In genomic region chr2:67574230-67574629, GRCh38 we compare ENCODE assay signal across 19 cellular contexts.
A peak's percentile ranks its signal among the peaks of the same experiment; 100 is the strongest.
DNase-seq lines count a peak whose midpoint lies in the region; ATAC-seq, FAIRE-seq and TF ChIP-seq lines count a peak whose summit lies in the region.
"Had no signal": no experiment of that assay in that cellular context is flagged by ENCODE, and none has a peak within 500 bp of the region (broad histone marks: within the 10 kb centered on the region; RNA-seq: fewer than 3 reads in every experiment).

No MANE protein-coding gene starts in this region.

- H3K79me1 ChIP-seq in IMR-90 (ENCODE audit: low read depth in 1 of 2, low read length in 2 of 2) = no peaks in the 10 kb centered on the region

- POLR2A ChIA-PET in A549 (lab: Yijun Ruan, JAX) = no interaction called here
- POLR2A ChIA-PET in IMR-90 (lab: Charles Lee; ENCODE audit: unreplicated experiment) = no interaction called here

- H2AFZ ChIP-seq in IMR-90 (replicated peaks; ENCODE audit: low read length, poor library complexity) = no peak overlapping the region

- H3K4me1 ChIP-seq in A549 = peaks cover 35% of the 10 kb centered on the region
- peaks cover 6% of the 10 kb centered on the region for H3K4me1 ChIP-seq in IMR-90 (ENCODE audit: control insufficient read depth, insufficient read depth, low read length)
- no peaks in the 10 kb centered on the region for H3K4me1 ChIP-seq in thyroid gland
- H3K4me1 ChIP-seq: transverse colon had no signal

- peak overlapping the region; percentile 74 to 80; a peak in 5 of 6 replicates for H3K27ac ChIP-seq in A549
- peak overlapping the region; percentile 38; the same call in 1 of the 2 replicates for H3K27ac ChIP-seq in IMR-90 (ENCODE audit: insufficient read depth, low read length)
- H3K27ac ChIP-seq in brain microvascular endothelial cell = no peak overlapping the region
- H3K27ac ChIP-seq in thyroid gland = no peak overlapping the region
- H3K27ac ChIP-seq: KMS-11 had no signal

- H4K91ac ChIP-seq in IMR-90 (ENCODE audit: insufficient read depth, low read depth, low read length) = peak overlapping the region; percentile 30; the same call in 1 of the 2 replicates

- TF ChIP-seq RAD21 in A549 (conservative IDR thresholded peaks at IDR 0.05 in 1 of 2, IDR thresholded peaks at IDR 0.05 in 1 of 2) (no peak), IMR-90 (IDR thresholded peaks at IDR 0.05; ENCODE audit: low read length) (0 out of 2 replicates have a peak, but pooled peaks have one; percentile 4)

- CTCF ChIA-PET in A549 (lab: Yijun Ruan, JAX) (interaction anchor here (1.2 to 1.5 kb wide), 2 partner anchors 8 to 77 kb away, joined by 3 to 5 read pairs; no protein-coding TSS in a partner anchor), IMR-90 (lab: Yijun Ruan, JAX) (interaction anchor here (0.8 to 1.4 kb wide), 2 partner anchors 17 to 451 kb away, joined by 3 read pairs; no protein-coding TSS in a partner anchor)

- no peak overlapping the region for H3K4me3 ChIP-seq in A549
- H3K4me3 ChIP-seq in IMR-90 (ENCODE audit: insufficient read depth, low read depth, low read length) = no peak overlapping the region
- no peak overlapping the region for H3K4me3 ChIP-seq in brain microvascular endothelial cell (ENCODE audit: low read depth, low read length)
- no peak overlapping the region for H3K4me3 ChIP-seq in thyroid gland (replicated peaks in 1 of 3)
- H3K4me3 ChIP-seq: transverse colon had no signal

- peak; percentile 36 for FAIRE-seq in A549 (lab: Jason Lieb, UNC)
- FAIRE-seq: A204.1, H54 had no signal

- H3K27ac Mint-ChIP-seq in chondrocyte (ENCODE audit: unreplicated experiment) = no peak overlapping the region
- H3K27ac Mint-ChIP-seq in activated naive CD8-positive, alpha-beta T cell treated with anti-CD3 and anti-CD28 coated beads, Interleukin-2, amount 50 U/mL, for 24 hours = no peak overlapping the region
- H3K27ac Mint-ChIP-seq: activated B cell treated with CpG ODN at 0.5 μM for 24 hours; activated CD8-positive, alpha-beta memory T cell treated with anti-CD3 and anti-CD28 coated beads, Interleukin-2, amount 10 ng/mL, durations not matched to agents 7 days and 5 days; nephron had no signal

- WGBS in A549 (ENCODE audit: missing lambda C conversion rate) = 43% methylated on average over 2 of the region's 2 CpGs
- no CpG with 5 or more reads among the region's 2 CpGs for WGBS in IMR-90 (ENCODE audit: extremely low coverage in 2 of 2, insufficient read length in 1 of 2), 2 experiments
- 81 to 88% methylated on average over 2 of the region's 2 CpGs for WGBS in thyroid gland, 2 donors

- no peak for TF ChIP-seq EP300 in A549 (IDR thresholded peaks at IDR 0.05)

- peak overlapping the region; percentile 35; the same call in 1 of the 2 replicates for H3K56ac ChIP-seq in IMR-90 (ENCODE audit: extremely low read depth, insufficient read depth, low read length)

- TF ChIP-seq POLR2A in A549 (IDR thresholded peaks at IDR 0.05; ENCODE audit: low read length) (no peak), IMR-90 (IDR thresholded peaks at IDR 0.05; ENCODE audit: low read depth, low read length) (no peak), thyroid gland (IDR thresholded peaks at IDR 0.05) (no peak)

- H3K4me1 Mint-ChIP-seq in chondrocyte (ENCODE audit: low read depth) = peaks cover 23% of the 10 kb centered on the region
- no peaks in the 10 kb centered on the region for H3K4me1 Mint-ChIP-seq in activated naive CD8-positive, alpha-beta T cell treated with anti-CD3 and anti-CD28 coated beads, Interleukin-2, amount 50 U/mL, for 24 hours
- H3K4me1 Mint-ChIP-seq: activated B cell treated with CpG ODN at 0.5 μM for 24 hours; activated CD8-positive, alpha-beta memory T cell treated with anti-CD3 and anti-CD28 coated beads, Interleukin-2, amount 10 ng/mL, durations not matched to agents 7 days and 5 days had no signal

- peak overlapping the region; percentile 86; the same call in 1 of the 3 replicates for H2BK15ac ChIP-seq in IMR-90 (ENCODE audit: low read depth, low read length)

- peak overlapping the region; percentile 86; the same call in 1 of the 2 replicates for H3K18ac ChIP-seq in IMR-90 (ENCODE audit: low read depth, low read length)

- H3K9me3 Mint-ChIP-seq in chondrocyte (ENCODE audit: low read depth) = peaks cover 18% of the 10 kb centered on the region
- no peaks in the 10 kb centered on the region for H3K9me3 Mint-ChIP-seq in activated naive CD8-positive, alpha-beta T cell treated with anti-CD3 and anti-CD28 coated beads, Interleukin-2, amount 50 U/mL, for 24 hours
- H3K9me3 Mint-ChIP-seq: activated B cell treated with CpG ODN at 0.5 μM for 24 hours had no signal

- H3K36me3 ChIP-seq in IMR-90 (ENCODE audit: control insufficient read depth, insufficient read depth, low read length) (no peaks in the 10 kb centered on the region), brain microvascular endothelial cell (replicated peaks) (no peaks in the 10 kb centered on the region), thyroid gland (no peaks in the 10 kb centered on the region)
- H3K36me3 ChIP-seq: transverse colon had no signal

- H4K8ac ChIP-seq in IMR-90 (ENCODE audit: low read depth in 2 of 2, low read length in 2 of 2) = peak overlapping the region; percentile 81 to 87; a peak in 3 of 4 replicates

- no peaks in the 10 kb centered on the region for H3K36me3 Mint-ChIP-seq in chondrocyte (ENCODE audit: low read depth)
- H3K36me3 Mint-ChIP-seq in activated naive CD8-positive, alpha-beta T cell treated with anti-CD3 and anti-CD28 coated beads, Interleukin-2, amount 50 U/mL, for 24 hours (ENCODE audit: low read depth) = no peaks in the 10 kb centered on the region
- H3K36me3 Mint-ChIP-seq: activated CD8-positive, alpha-beta memory T cell treated with anti-CD3 and anti-CD28 coated beads, Interleukin-2, amount 10 ng/mL, durations not matched to agents 7 days and 5 days had no signal

- DNase-seq in A549 (ENCODE audit: low read depth in 1 of 2, low spot score in 1 of 2) (peak in 1 of 2 experiments; percentile 8), IMR-90 (peak; percentile 88), brain microvascular endothelial cell (peak; percentile 29), hepatic stellate cell (ENCODE audit: low spot score) (peak; percentile 24), thyroid gland (no peak), chondrocyte (ENCODE audit: low spot score) (no peak)
- no peak for DNase-seq in activated naive CD8-positive, alpha-beta T cell treated with anti-CD3 and anti-CD28 coated beads, Interleukin-2, amount 50 U/mL, for 24 hours
- DNase-seq: activated B cell treated with CpG ODN at 0.5 μM for 24 hours; activated CD8-positive, alpha-beta memory T cell treated with anti-CD3 and anti-CD28 coated beads, Interleukin-2, amount 10 ng/mL, durations not matched to agents 7 days and 5 days; activated naive CD4-positive, alpha-beta T cell; NCI-H146; retina; stimulated activated CD4-positive, alpha-beta T cell treated with anti-CD3 and anti-CD28 coated beads, Interleukin-4, amount 100 ng/mL, for 1 hour; transverse colon had no signal

- H3K23ac ChIP-seq in IMR-90 (ENCODE audit: low read depth, low read length) = peak overlapping the region; percentile 11; the same call in 1 of the 2 replicates

- peak overlapping the region; percentile 93 for H2BK20ac ChIP-seq in IMR-90 (ENCODE audit: low read depth, low read length)

- H4K20me1 ChIP-seq in IMR-90 (ENCODE audit: insufficient read depth, low read length) = no peaks in the 10 kb centered on the region

- H3K9me3 ChIP-seq in A549 (peaks cover 16% of the 10 kb centered on the region), IMR-90 (ENCODE audit: control insufficient read depth, insufficient read depth, low read length) (no peaks in the 10 kb centered on the region), thyroid gland (no peaks in the 10 kb centered on the region)
- H3K9me3 ChIP-seq: transverse colon had no signal

- H4K5ac ChIP-seq in IMR-90 (ENCODE audit: low read depth, low read length) = peak overlapping the region; percentile 80; the same call in 1 of the 2 replicates

- H3K27me3 Mint-ChIP-seq in chondrocyte (ENCODE audit: low read depth) = no peaks in the 10 kb centered on the region
- H3K27me3 Mint-ChIP-seq in activated naive CD8-positive, alpha-beta T cell treated with anti-CD3 and anti-CD28 coated beads, Interleukin-2, amount 50 U/mL, for 24 hours = no peaks in the 10 kb centered on the region
- H3K27me3 Mint-ChIP-seq: activated B cell treated with CpG ODN at 0.5 μM for 24 hours; activated CD8-positive, alpha-beta memory T cell treated with anti-CD3 and anti-CD28 coated beads, Interleukin-2, amount 10 ng/mL, durations not matched to agents 7 days and 5 days had no signal

- intact Hi-C loops in IMR-90 (cut with micrococcal nuclease) = no loop called here
- intact Hi-C loops in thyroid gland (cut with DNase I) = no loop called here

- peak overlapping the region; percentile 85 for H2BK120ac ChIP-seq in IMR-90 (ENCODE audit: low read depth, low read length)

- H2AK5ac ChIP-seq in IMR-90 (ENCODE audit: low read depth, low read length) = 0 out of 2 replicates have a peak overlapping the region, but pooled peaks have one; percentile 18

- BruUV-seq in IMR-90 (replicated peaks; lab: Mats Ljungman, UMichigan) = no TSS peak

- H3K14ac ChIP-seq in IMR-90 (replicated peaks; ENCODE audit: low read depth, low read length) = peak overlapping the region; percentile 23

- peak overlapping the region; percentile 88 for H2BK5ac ChIP-seq in IMR-90 (ENCODE audit: low read depth, low read length, poor library complexity, severe bottlenecking)

- H2AK9ac ChIP-seq in IMR-90 (replicated peaks; ENCODE audit: low read depth, low read length, poor library complexity) = no peak overlapping the region

- TF ChIP-seq CTCF in A549 (IDR thresholded peaks at IDR 0.05) (no peak), IMR-90 (conservative IDR thresholded peaks at IDR 0.05; ENCODE audit: low read depth, low read length) (no peak), brain microvascular endothelial cell (IDR thresholded peaks at IDR 0.05; ENCODE audit: low read depth, low read length, missing control alignments) (no peak), thyroid gland (IDR thresholded peaks at IDR 0.05) (no peak), chondrocyte (IDR thresholded peaks at IDR 0.05) (no peak)

- H3K9ac ChIP-seq in IMR-90 (ENCODE audit: low read depth, low read length) = no peak overlapping the region
- H3K9ac ChIP-seq: KMS-11 had no signal

- no peaks in the 10 kb centered on the region for H3K27me3 ChIP-seq in IMR-90 (ENCODE audit: control insufficient read depth, insufficient read depth, low read length)
- H3K27me3 ChIP-seq in brain microvascular endothelial cell (replicated peaks) = no peaks in the 10 kb centered on the region
- H3K27me3 ChIP-seq in thyroid gland = no peaks in the 10 kb centered on the region
- H3K27me3 ChIP-seq: transverse colon had no signal

- in situ Hi-C loops in IMR-90 (cut with MboI; ENCODE audit: low sequenced_read_pairs) = no loop called here
- in situ Hi-C loops in brain microvascular endothelial cell (cut with HindIII; ENCODE audit: low pct_ligation_motif_present, low sequenced_read_pairs) = no loop called here

- peak overlapping the region; percentile 68; the same call in 1 of the 2 replicates for H3K4ac ChIP-seq in IMR-90 (ENCODE audit: low read depth, low read length)

- H3K9me1 ChIP-seq in IMR-90 (ENCODE audit: insufficient read depth, low read length) = peaks cover 5% of the 10 kb centered on the region; the same call in 1 of the 2 replicates

- H3K4me2 ChIP-seq in A549 (0 out of 3 replicates have a peak overlapping the region, but pooled peaks have one; percentile 8), IMR-90 (ENCODE audit: low read depth, low read length) (peak overlapping the region; percentile 35; the same call in 1 of the 2 replicates)
- H3K4me2 ChIP-seq: KMS-11 had no signal

- dilution Hi-C loops in IMR-90 (cut with HindIII; ENCODE audit: low sequenced_read_pairs, unreplicated experiment) = no loop called here

- no peak overlapping the region for H3K4me3 Mint-ChIP-seq in chondrocyte (ENCODE audit: unreplicated experiment)
- no peak overlapping the region for H3K4me3 Mint-ChIP-seq in activated naive CD8-positive, alpha-beta T cell treated with anti-CD3 and anti-CD28 coated beads, Interleukin-2, amount 50 U/mL, for 24 hours
- H3K4me3 Mint-ChIP-seq: activated B cell treated with CpG ODN at 0.5 μM for 24 hours; activated CD8-positive, alpha-beta memory T cell treated with anti-CD3 and anti-CD28 coated beads, Interleukin-2, amount 10 ng/mL, durations not matched to agents 7 days and 5 days; nephron had no signal

- no peak for ATAC-seq in A549
- ATAC-seq in IMR-90 (ENCODE audit: low read depth) = peak; percentile 90
- no peak for ATAC-seq in HG03342 (IDR thresholded peaks at IDR 0.05; ENCODE audit: unreplicated experiment)
- ATAC-seq in activated naive CD8-positive, alpha-beta T cell treated with anti-CD3 and anti-CD28 coated beads, Interleukin-2, amount 50 U/mL, for 24 hours = no peak
- ATAC-seq: activated CD8-positive, alpha-beta memory T cell treated with anti-CD3 and anti-CD28 coated beads, Interleukin-2, amount 10 ng/mL, durations not matched to agents 7 days and 5 days had no signal

Comparison
In these comparisons a context has a peak if more than half of its experiments do, and no peak if none do; other contexts are left out.
1. DNase-seq: peak in IMR-90 (single experiment), brain microvascular endothelial cell (single experiment) and hepatic stellate cell (single experiment); none in thyroid gland (0 of 2), chondrocyte (single experiment) and activated naive CD8-positive, alpha-beta T cell treated with anti-CD3 and anti-CD28 coated beads, Interleukin-2, amount 50 U/mL, for 24 hours (single experiment).
2. H3K27ac ChIP-seq: peak in A549 (2 of 2) and IMR-90 (single experiment); none in brain microvascular endothelial cell (single experiment) and thyroid gland (0 of 3).